In the genomic region with DNA sequence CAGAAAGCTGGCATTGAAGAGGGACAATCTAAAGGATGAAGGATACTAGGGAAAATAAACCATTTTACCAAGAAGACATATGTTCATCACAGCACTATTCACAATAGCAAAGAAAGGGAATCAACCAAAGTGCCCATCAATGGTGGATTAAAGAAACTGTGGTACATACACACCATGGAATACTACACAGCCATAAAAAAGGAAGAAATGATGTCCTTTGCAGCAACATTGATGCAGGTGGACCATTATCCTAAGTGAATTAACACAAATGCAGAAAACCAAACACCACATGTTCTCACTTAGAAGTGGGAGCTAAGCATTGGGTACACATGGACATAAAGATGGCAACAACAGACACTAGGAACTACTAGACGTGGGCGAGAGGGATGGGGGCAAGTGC, we compare ENCODE assay signal across 11 cellular contexts.
"Had no signal": no experiment of that assay in that cellular context is flagged by ENCODE, and none has a peak within 500 bp of the region (broad histone marks: within the 10 kb centered on the region; RNA-seq: fewer than 3 reads in every experiment).

No MANE protein-coding gene starts in this region.

- H3K27ac ChIP-seq: GM23248 had no signal

- H3K4me2 ChIP-seq: GM23338 had no signal

- H3K36me3 ChIP-seq: HAP-1 had no signal

- H3K4me1 Mint-ChIP-seq: GM23338, H9 had no signal

- FAIRE-seq: H1, H54 had no signal

- H3K4me3 ChIP-seq: GM23248, GM23338, HAP-1 had no signal

- ATAC-seq: GM23338, HCT116 had no signal

- H3K4me3 Mint-ChIP-seq: GM23338, H9, HFFc6 had no signal

- H3K9ac ChIP-seq: GM23248 had no signal

- DNase-seq: GM23248, GOT3, H7, H9, HCEC 1CT, HFFc6 had no signal

- H3K27ac Mint-ChIP-seq: GM23338, H9, HFFc6 had no signal

- H2AFZ ChIP-seq: GM23248, GM23338 had no signal
